In genomic region chr9:73089304-73089985, GRCh38 we compare ENCODE assay signal across 2 cellular contexts.
TF ChIP-seq lines count a peak whose summit lies in the region.

No MANE protein-coding gene starts in this region.

TF ChIP-seq in GM23338, 12 proteins besides CTCF, POLR2A, EP300 and RAD21:
- TF ChIP-seq ZNF114 (CRISPR knock-in tag; IDR thresholded peaks at IDR 0.05) (no peak), STAT1 (IDR thresholded peaks at IDR 0.05; ENCODE audit: unreplicated experiment) (no peak), NANOG (IDR thresholded peaks at IDR 0.05; ENCODE audit: borderline replicate concordance) (no peak), POLR2AphosphoS5 (IDR thresholded peaks at IDR 0.05; ENCODE audit: low read depth) (no peak), EZH2 (IDR thresholded peaks at IDR 0.05; ENCODE audit: low read depth, unreplicated experiment) (no peak)
- TF ChIP-seq, protein P1, sequence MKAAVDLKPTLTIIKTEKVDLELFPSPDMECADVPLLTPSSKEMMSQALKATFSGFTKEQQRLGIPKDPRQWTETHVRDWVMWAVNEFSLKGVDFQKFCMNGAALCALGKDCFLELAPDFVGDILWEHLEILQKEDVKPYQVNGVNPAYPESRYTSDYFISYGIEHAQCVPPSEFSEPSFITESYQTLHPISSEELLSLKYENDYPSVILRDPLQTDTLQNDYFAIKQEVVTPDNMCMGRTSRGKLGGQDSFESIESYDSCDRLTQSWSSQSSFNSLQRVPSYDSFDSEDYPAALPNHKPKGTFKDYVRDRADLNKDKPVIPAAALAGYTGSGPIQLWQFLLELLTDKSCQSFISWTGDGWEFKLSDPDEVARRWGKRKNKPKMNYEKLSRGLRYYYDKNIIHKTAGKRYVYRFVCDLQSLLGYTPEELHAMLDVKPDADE (IDR thresholded peaks at IDR 0.05), result no peak

TF ChIP-seq in H1, 55 proteins besides CTCF, POLR2A, EP300 and RAD21:
- no peak for TF ChIP-seq SP1 (IDR thresholded peaks at IDR 0.05; ENCODE audit: low read depth, low read length)
- no peak for TF ChIP-seq CEBPB (IDR thresholded peaks at IDR 0.05; ENCODE audit: low read depth, low read length)
- no peak for TF ChIP-seq CHD7 (IDR thresholded peaks at IDR 0.05; ENCODE audit: insufficient replicate concordance, low read length)
- TF ChIP-seq EGR1 (IDR thresholded peaks at IDR 0.05; ENCODE audit: borderline replicate concordance, low read depth, low read length), result no peak
